ENCODE assay signal across 10 cellular contexts in genomic region chr20:47330933-47331708, GRCh38. TPM values are rescaled to one million over a fixed set of nuclear protein-coding genes. Genes with fewer than 3 reads are reported as not detected.
DNase-seq lines count a peak whose midpoint lies in the region; ATAC-seq lines count a peak whose summit lies in the region.
"Had no signal": no experiment of that assay in that cellular context is flagged by ENCODE, and none has a peak within 500 bp of the region (broad histone marks: within the 10 kb centered on the region; RNA-seq: fewer than 3 reads in every experiment).

No MANE protein-coding gene starts in this region.

- no peak overlapping the region for H3K4me3 Mint-ChIP-seq in activated CD4-positive, alpha-beta T cell treated with anti-CD3 and anti-CD28 coated beads for 36 hours
- H3K4me3 Mint-ChIP-seq in activated T-helper 1 cell treated with anti-CD3 and anti-CD28 coated beads, Interleukin-12 subunit alpha, Interleukin-12 subunit beta, Interleukin-2, Interleukin-4 antibody, amounts not matched to agents 30 ng/mL and 10 ng/mL and 1 ng/mL, durations not matched to agents 14 hours and 24 hours and 36 hours: peak overlapping the region; percentile 31

- CTCF ChIA-PET in activated CD4-positive, alpha-beta T cell treated with anti-CD3 and anti-CD28 coated beads for 36 hours (lab: Charles Lee): interaction anchor here (0.7 to 1.5 kb wide), 3 partner anchors 14 to 58 kb away, joined by 3 to 8 read pairs (median 4); no protein-coding TSS in a partner anchor

- no peaks in the 10 kb centered on the region for H3K27me3 Mint-ChIP-seq in activated CD4-positive, alpha-beta T cell treated with anti-CD3 and anti-CD28 coated beads for 36 hours
- H3K27me3 Mint-ChIP-seq in activated T-helper 1 cell treated with anti-CD3 and anti-CD28 coated beads, Interleukin-12 subunit alpha, Interleukin-12 subunit beta, Interleukin-2, Interleukin-4 antibody, amounts not matched to agents 30 ng/mL and 10 ng/mL and 1 ng/mL, durations not matched to agents 14 hours and 24 hours and 36 hours (ENCODE audit: insufficient read depth): no peaks in the 10 kb centered on the region

- peak; percentile 81 for ATAC-seq in activated CD4-positive, alpha-beta T cell treated with anti-CD3 and anti-CD28 coated beads for 36 hours
- ATAC-seq in HG03039 (IDR thresholded peaks at IDR 0.05; ENCODE audit: unreplicated experiment): no peak

- POLR2A ChIA-PET in activated CD4-positive, alpha-beta T cell treated with anti-CD3 and anti-CD28 coated beads for 36 hours (lab: Charles Lee): no interaction called here

- intact Hi-C loops in activated CD4-positive, alpha-beta T cell treated with anti-CD3 and anti-CD28 coated beads for 36 hours (cut with DNase I, micrococcal nuclease): no loop called here
- intact Hi-C loops in activated T-helper 1 cell treated with anti-CD3 and anti-CD28 coated beads, Interleukin-12 subunit alpha, Interleukin-12 subunit beta, Interleukin-2, Interleukin-4 antibody, amounts not matched to agents 30 ng/mL and 10 ng/mL and 1 ng/mL, durations not matched to agents 14 hours and 24 hours and 36 hours (cut with micrococcal nuclease): loop anchor here (2.0 kb wide), 1 partner anchor 14 kb away; no protein-coding TSS in a partner anchor

- H3K36me3 Mint-ChIP-seq in activated CD4-positive, alpha-beta T cell treated with anti-CD3 and anti-CD28 coated beads for 36 hours (ENCODE audit: low read depth): peaks cover 38% of the 10 kb centered on the region
- peaks cover 34% of the 10 kb centered on the region for H3K36me3 Mint-ChIP-seq in activated T-helper 1 cell treated with anti-CD3 and anti-CD28 coated beads, Interleukin-12 subunit alpha, Interleukin-12 subunit beta, Interleukin-2, Interleukin-4 antibody, amounts not matched to agents 30 ng/mL and 10 ng/mL and 1 ng/mL, durations not matched to agents 14 hours and 24 hours and 36 hours (ENCODE audit: low read depth)

- peaks cover 58% of the 10 kb centered on the region for H3K4me1 Mint-ChIP-seq in activated CD4-positive, alpha-beta T cell treated with anti-CD3 and anti-CD28 coated beads for 36 hours
- H3K4me1 Mint-ChIP-seq in activated T-helper 1 cell treated with anti-CD3 and anti-CD28 coated beads, Interleukin-12 subunit alpha, Interleukin-12 subunit beta, Interleukin-2, Interleukin-4 antibody, amounts not matched to agents 30 ng/mL and 10 ng/mL and 1 ng/mL, durations not matched to agents 14 hours and 24 hours and 36 hours (ENCODE audit: low read depth): peaks cover 42% of the 10 kb centered on the region

- no peaks in the 10 kb centered on the region for H3K9me3 Mint-ChIP-seq in activated CD4-positive, alpha-beta T cell treated with anti-CD3 and anti-CD28 coated beads for 36 hours (ENCODE audit: low read depth)
- no peaks in the 10 kb centered on the region for H3K9me3 Mint-ChIP-seq in activated T-helper 1 cell treated with anti-CD3 and anti-CD28 coated beads, Interleukin-12 subunit alpha, Interleukin-12 subunit beta, Interleukin-2, Interleukin-4 antibody, amounts not matched to agents 30 ng/mL and 10 ng/mL and 1 ng/mL, durations not matched to agents 14 hours and 24 hours and 36 hours

- DNase-seq in activated CD4-positive, alpha-beta T cell treated with anti-CD3 and anti-CD28 coated beads for 36 hours: no peak
- DNase-seq in activated CD4-positive, alpha-beta T cell treated with anti-CD3 and anti-CD28 coated beads for 48 hours: no peak
- no peak for DNase-seq in activated T-helper 1 cell treated with anti-CD3 and anti-CD28 coated beads, Interleukin-12 subunit alpha, Interleukin-12 subunit beta, Interleukin-2, Interleukin-4 antibody, amounts not matched to agents 30 ng/mL and 10 ng/mL and 1 ng/mL, durations not matched to agents 14 hours and 24 hours and 36 hours (ENCODE audit: low spot score)
- peak; percentile 83 for DNase-seq in islet precursor cell
- peak; percentile 24 for DNase-seq in superior temporal gyrus (ENCODE audit: extremely low spot score)
- no peak for DNase-seq in ureter (ENCODE audit: low spot score)
- DNase-seq in NCI-H1048 (lab: John Stamatoyannopoulos, UW): no peak
- DNase-seq: BE2C, KBM-7 had no signal

- peak overlapping the region; percentile 38 for H3K27ac Mint-ChIP-seq in activated CD4-positive, alpha-beta T cell treated with anti-CD3 and anti-CD28 coated beads for 36 hours
- peak overlapping the region; percentile 81 for H3K27ac Mint-ChIP-seq in activated T-helper 1 cell treated with anti-CD3 and anti-CD28 coated beads, Interleukin-12 subunit alpha, Interleukin-12 subunit beta, Interleukin-2, Interleukin-4 antibody, amounts not matched to agents 30 ng/mL and 10 ng/mL and 1 ng/mL, durations not matched to agents 14 hours and 24 hours and 36 hours

RNA-seq across cellular contexts. Expression of gene ZMYND8, which starts 25.4 kb away (rescaled TPM):
- 10 to 100 TPM; 33.7 to 50.3 TPM for total RNA-seq in activated CD4-positive, alpha-beta T cell treated with anti-CD3 and anti-CD28 coated beads for 36 hours
- total RNA-seq in activated T-helper 1 cell treated with anti-CD3 and anti-CD28 coated beads, Interleukin-12 subunit alpha, Interleukin-12 subunit beta, Interleukin-2, Interleukin-4 antibody, amounts not matched to agents 30 ng/mL and 10 ng/mL and 1 ng/mL, durations not matched to agents 14 hours and 24 hours and 36 hours: 42.6 and 43.3 TPM in 2 replicates
- 113 TPM for total RNA-seq in ureter

Comparison
In these comparisons a context has a peak if more than half of its experiments do, and no peak if none do; other contexts are left out.
1. DNase-seq: peak in islet precursor cell (single experiment) and superior temporal gyrus (single experiment); none in activated CD4-positive, alpha-beta T cell treated with anti-CD3 and anti-CD28 coated beads for 36 hours (single experiment), activated CD4-positive, alpha-beta T cell treated with anti-CD3 and anti-CD28 coated beads for 48 hours (single experiment), activated T-helper 1 cell treated with anti-CD3 and anti-CD28 coated beads, Interleukin-12 subunit alpha, Interleukin-12 subunit beta, Interleukin-2, Interleukin-4 antibody, amounts not matched to agents 30 ng/mL and 10 ng/mL and 1 ng/mL, durations not matched to agents 14 hours and 24 hours and 36 hours (single experiment), ureter (single experiment) and NCI-H1048 (single experiment).